Comparison of ENCODE assay signal across 8 cellular contexts in the genomic region with DNA sequence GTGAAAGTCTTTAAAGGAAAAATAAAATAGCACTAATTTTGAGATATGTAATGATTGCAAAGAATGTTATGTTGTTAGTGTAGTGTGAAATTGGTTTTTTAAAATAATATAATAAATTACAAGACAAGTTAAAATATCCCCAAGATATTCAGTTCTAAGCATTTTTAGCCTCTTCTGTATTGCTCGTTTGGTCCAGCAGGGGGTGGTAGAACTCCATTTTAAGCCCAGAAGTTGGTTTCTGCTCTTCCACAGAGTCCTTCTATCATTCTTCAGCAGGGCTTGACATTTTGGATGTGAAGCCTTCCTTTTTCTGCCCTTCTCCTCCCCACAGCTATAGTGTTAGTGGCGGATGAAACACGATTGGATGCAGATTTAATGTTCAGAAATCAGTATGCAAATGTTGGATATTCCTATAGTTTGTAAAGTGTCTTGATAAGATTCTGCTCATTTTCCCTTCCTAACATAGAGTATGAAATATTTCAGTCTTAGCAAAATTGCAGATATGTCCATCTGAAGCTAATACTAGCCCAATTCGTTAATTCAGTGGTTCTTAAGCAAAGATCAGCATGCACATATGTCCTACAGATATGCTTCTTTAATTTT. TPM values are rescaled to one million over a fixed set of nuclear protein-coding genes. Genes with fewer than 3 reads are reported as not detected.
DNase-seq lines count a peak whose midpoint lies in the region; ATAC-seq and TF ChIP-seq lines count a peak whose summit lies in the region.

No MANE protein-coding gene starts in this region.

- TF ChIP-seq CTCF in Loucy (conservative IDR thresholded peaks at IDR 0.05; ENCODE audit: low read length) (peak; percentile 66), SU-DHL-6 (IDR thresholded peaks at IDR 0.05; ENCODE audit: insufficient read depth, low read length, poor library complexity, severe bottlenecking) (peak; percentile 57), dorsolateral prefrontal cortex (IDR thresholded peaks at IDR 0.05 in 54 of 56, conservative IDR thresholded peaks at IDR 0.05 in 2 of 56; ENCODE audit: low read depth in 1 of 56, partially characterized antibody in 56 of 56) (peak; percentile 72 to 95 (median 88)), upper lobe of right lung (IDR thresholded peaks at IDR 0.05) (peak; percentile 68)

- H3K9me2 ChIP-seq in Loucy (replicated peaks; ENCODE audit: low read depth, low read length) = no peaks in the 10 kb centered on the region
- no peaks in the 10 kb centered on the region for H3K9me2 ChIP-seq in SU-DHL-6 (replicated peaks; ENCODE audit: insufficient read depth, low read length)

- H3K36me3 ChIP-seq in Loucy (ENCODE audit: insufficient read depth, low read length) = no peaks in the 10 kb centered on the region
- H3K36me3 ChIP-seq in SU-DHL-6 (ENCODE audit: low read length) = no peaks in the 10 kb centered on the region
- H3K36me3 ChIP-seq in upper lobe of right lung = no peaks in the 10 kb centered on the region

- peak; percentile 31 for DNase-seq in stimulated activated CD4-positive, alpha-beta T cell treated with anti-CD3 and anti-CD28 coated beads, Interleukin-15, amount 100 ng/mL, for 24 hours
- no peak for DNase-seq in stimulated activated CD4-positive, alpha-beta T cell treated with anti-CD3 and anti-CD28 coated beads, Interleukin-4, amount 100 ng/mL, for 4 hours
- DNase-seq in dorsolateral prefrontal cortex = peak in 5 of 10 donors; percentile 5 to 67 (median 52)
- DNase-seq in lung microvascular endothelial cell (ENCODE audit: low read depth in 2 of 2) = peak; percentile 12 to 28
- no peak for DNase-seq in upper lobe of right lung

- H3K9ac ChIP-seq in Loucy (ENCODE audit: low read depth, low read length, poor library complexity, severe bottlenecking) (no peak overlapping the region), SU-DHL-6 (ENCODE audit: low read length) (no peak overlapping the region)

- H3K4me3 ChIP-seq in Loucy (ENCODE audit: low read length, poor library complexity, severe bottlenecking) (no peak overlapping the region), SU-DHL-6 (ENCODE audit: insufficient read depth, low read length, poor library complexity, severe bottlenecking) (no peak overlapping the region), dorsolateral prefrontal cortex (peak overlapping the region; percentile 63 to 93 (median 79)), upper lobe of right lung (peak overlapping the region; percentile 59)

- ATAC-seq in upper lobe of right lung (peak; percentile 35), GM19463 (IDR thresholded peaks at IDR 0.05; ENCODE audit: unreplicated experiment) (no peak)

- H3K9me3 ChIP-seq in Loucy (ENCODE audit: insufficient read depth, low read depth, low read length) = no peaks in the 10 kb centered on the region
- no peaks in the 10 kb centered on the region for H3K9me3 ChIP-seq in SU-DHL-6 (ENCODE audit: insufficient read depth, low read length)
- no peaks in the 10 kb centered on the region for H3K9me3 ChIP-seq in upper lobe of right lung

- H3K27ac ChIP-seq in SU-DHL-6 (ENCODE audit: low read depth, low read length) = no peak overlapping the region
- peak overlapping the region in 58 of 59 donors; percentile 1 to 96 (median 85) for H3K27ac ChIP-seq in dorsolateral prefrontal cortex
- no peak overlapping the region for H3K27ac ChIP-seq in upper lobe of right lung

- H3K27me3 ChIP-seq in Loucy (ENCODE audit: insufficient read depth, low read length, poor library complexity, severe bottlenecking) (no peaks in the 10 kb centered on the region), SU-DHL-6 (ENCODE audit: low read length) (no peaks in the 10 kb centered on the region), dorsolateral prefrontal cortex (no peaks in the 10 kb centered on the region), upper lobe of right lung (peaks cover 9% of the 10 kb centered on the region)

- no peak overlapping the region for H3K4me2 ChIP-seq in Loucy (ENCODE audit: low read depth, low read length, poor library complexity, severe bottlenecking)
- no peak overlapping the region for H3K4me2 ChIP-seq in SU-DHL-6 (ENCODE audit: low read depth, low read length, poor library complexity, severe bottlenecking)

- H4K20me1 ChIP-seq in Loucy (ENCODE audit: insufficient read depth, low read length, poor library complexity, severe bottlenecking) (no peaks in the 10 kb centered on the region), SU-DHL-6 (ENCODE audit: low read depth, low read length) (no peaks in the 10 kb centered on the region)

- H3K4me1 ChIP-seq in Loucy (ENCODE audit: insufficient read depth, low read length, poor library complexity, severe bottlenecking) = no peaks in the 10 kb centered on the region
- peaks cover 18% of the 10 kb centered on the region for H3K4me1 ChIP-seq in upper lobe of right lung

- no peaks in the 10 kb centered on the region for H3F3A ChIP-seq in Loucy (ENCODE audit: low read depth)
- no peaks in the 10 kb centered on the region for H3F3A ChIP-seq in SU-DHL-6 (ENCODE audit: insufficient read depth)

- intact Hi-C loops in dorsolateral prefrontal cortex (cut with DNase I) = loop anchor here (2.0 to 10.0 kb wide), 6 partner anchors 97 to 1795 kb away; no protein-coding TSS in a partner anchor
- intact Hi-C loops in upper lobe of right lung (cut with DNase I) = no loop called here

- H3K79me2 ChIP-seq in Loucy (ENCODE audit: insufficient read depth, low read length) (no peaks in the 10 kb centered on the region), SU-DHL-6 (ENCODE audit: insufficient read depth, low read length) (no peaks in the 10 kb centered on the region)

- H2AFZ ChIP-seq in Loucy (ENCODE audit: low read length) = no peak overlapping the region
- no peak overlapping the region for H2AFZ ChIP-seq in SU-DHL-6 (ENCODE audit: low read depth, low read length, severe bottlenecking)

RNA-seq across cellular contexts. Expression of a gene that starts 1.5 kb away (rescaled TPM):
- total RNA-seq in dorsolateral prefrontal cortex (100 to 1,000 TPM; 102 to 293 (median 180) TPM), lung microvascular endothelial cell (under 0.01 TPM in 2 replicates), upper lobe of right lung (15.9 TPM)

Comparison
In these comparisons a context has a peak if more than half of its experiments do, and no peak if none do; other contexts are left out.
1. DNase-seq: peak in stimulated activated CD4-positive, alpha-beta T cell treated with anti-CD3 and anti-CD28 coated beads, Interleukin-15, amount 100 ng/mL, for 24 hours (single experiment) and lung microvascular endothelial cell (2 of 2); none in stimulated activated CD4-positive, alpha-beta T cell treated with anti-CD3 and anti-CD28 coated beads, Interleukin-4, amount 100 ng/mL, for 4 hours (0 of 2) and upper lobe of right lung (single experiment).
2. H3K4me3 ChIP-seq: peak in dorsolateral prefrontal cortex (59 of 59) and upper lobe of right lung (single experiment); none in Loucy (single experiment) and SU-DHL-6 (single experiment).
3. H3K27ac ChIP-seq: peak in dorsolateral prefrontal cortex (58 of 59); none in SU-DHL-6 (single experiment) and upper lobe of right lung (single experiment).
4. RNA of a gene that starts 1.5 kb away (total RNA-seq): 102 to 293 TPM in dorsolateral prefrontal cortex and 15.9 TPM in upper lobe of right lung (single experiment); under 0.01 TPM in lung microvascular endothelial cell; every median in the first group is over 10 times any median in the second.
5. Peak in every context shown above with its lines, with median percentiles within 50 percentile points of each other: CTCF ChIP-seq.